ENCODE assay signal across 1 cellular context in genomic region chr16:88479795-88480760, GRCh38.
TF ChIP-seq lines count a peak whose summit lies in the region.

No MANE protein-coding gene starts in this region.

TF ChIP-seq in SK-N-SH treated with all-trans-retinoic acid at 6 μM for 48 hours, 23 proteins besides CTCF, POLR2A, EP300 and RAD21 (continued from another document):
- TF ChIP-seq, protein P1, sequence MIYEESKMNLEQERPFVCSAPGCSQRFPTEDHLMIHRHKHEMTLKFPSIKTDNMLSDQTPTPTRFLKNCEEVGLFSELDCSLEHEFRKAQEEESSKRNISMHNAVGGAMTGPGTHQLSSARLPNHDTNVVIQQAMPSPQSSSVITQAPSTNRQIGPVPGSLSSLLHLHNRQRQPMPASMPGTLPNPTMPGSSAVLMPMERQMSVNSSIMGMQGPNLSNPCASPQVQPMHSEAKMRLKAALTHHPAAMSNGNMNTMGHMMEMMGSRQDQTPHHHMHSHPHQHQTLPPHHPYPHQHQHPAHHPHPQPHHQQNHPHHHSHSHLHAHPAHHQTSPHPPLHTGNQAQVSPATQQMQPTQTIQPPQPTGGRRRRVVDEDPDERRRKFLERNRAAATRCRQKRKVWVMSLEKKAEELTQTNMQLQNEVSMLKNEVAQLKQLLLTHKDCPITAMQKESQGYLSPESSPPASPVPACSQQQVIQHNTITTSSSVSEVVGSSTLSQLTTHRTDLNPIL (CRISPR knock-in tag; IDR thresholded peaks at IDR 0.05; ENCODE audit: low read depth) = no peak
- TF ChIP-seq ESRRG (CRISPR knock-in tag; IDR thresholded peaks at IDR 0.05) (no peak), TOX (CRISPR knock-in tag; IDR thresholded peaks at IDR 0.05; ENCODE audit: borderline replicate concordance) (no peak), BACH2 (CRISPR knock-in tag; IDR thresholded peaks at IDR 0.05; ENCODE audit: borderline replicate concordance) (no peak)
